Comparison of ENCODE assay signal across 8 cellular contexts in genomic region chr10:119970107-119970506, GRCh38.
"Had no signal": no experiment of that assay in that cellular context is flagged by ENCODE, and none has a peak within 500 bp of the region (broad histone marks: within the 10 kb centered on the region; RNA-seq: fewer than 3 reads in every experiment).

No MANE protein-coding gene starts in this region.

- H3K9me3 ChIP-seq: HAP-1 had no signal

- H3K27ac ChIP-seq: GM23248, HL-60 had no signal

- H2AFZ ChIP-seq: GM23248 had no signal

- H3K36me3 ChIP-seq: HAP-1 had no signal

- H3K4me3 ChIP-seq: GM23248, HAP-1 had no signal

- H3K9ac ChIP-seq: GM23248 had no signal

- ATAC-seq: HCT116, HepG2 had no signal

- DNase-seq: GM23248, GOT3, H7, HFFc6 had no signal
